In genomic region chr12:108591267-108591980, GRCh38 we compare ENCODE assay signal across 36 cellular contexts. TPM values are rescaled to one million over a fixed set of nuclear protein-coding genes. Genes with fewer than 3 reads are reported as not detected.
"Had no signal": no experiment of that assay in that cellular context is flagged by ENCODE, and none has a peak within 500 bp of the region (broad histone marks: within the 10 kb centered on the region; RNA-seq: fewer than 3 reads in every experiment).

No MANE protein-coding gene starts in this region.

- H3K27ac ChIP-seq: brain microvascular endothelial cell, coronary artery, dorsolateral prefrontal cortex, gastrocnemius medialis, left ventricle myocardium inferior, neutrophil, ovary, prostate gland, sigmoid colon, upper lobe of left lung, vagina, WERI-Rb-1 had no signal

- H3K36me3 Mint-ChIP-seq: activated CD4-positive, alpha-beta memory T cell treated with anti-CD3 and anti-CD28 coated beads for 36 hours; activated naive CD8-positive, alpha-beta T cell treated with anti-CD3 and anti-CD28 coated beads, Interleukin-2, amount 10 ng/mL, durations not matched to agents 7 days and 5 days had no signal

- H3K4me3 Mint-ChIP-seq: activated CD4-positive, alpha-beta memory T cell treated with anti-CD3 and anti-CD28 coated beads for 36 hours; activated naive CD4-positive, alpha-beta T cell treated with anti-CD3 and anti-CD28 coated beads for 36 hours; activated naive CD8-positive, alpha-beta T cell treated with anti-CD3 and anti-CD28 coated beads, Interleukin-2, amount 10 ng/mL, durations not matched to agents 7 days and 5 days; activated T-helper 1 cell treated with anti-CD3 and anti-CD28 coated beads, Interleukin-12 subunit alpha, Interleukin-12 subunit beta, Interleukin-2, Interleukin-4 antibody, amounts not matched to agents 30 ng/mL and 10 ng/mL and 1 ng/mL, durations not matched to agents 14 hours and 24 hours and 36 hours; stimulated activated naive CD8-positive, alpha-beta T cell treated with anti-CD3 and anti-CD28 coated beads, Interleukin-15, Interleukin-2, amounts not matched to agents 100 ng/mL and 50 ng/mL, for 24 hours; T-helper 17 cell had no signal

- ATAC-seq: activated CD4-positive, CD25-positive, alpha-beta regulatory T cell treated with anti-CD3 and anti-CD28 coated beads, Interleukin-2, amount 50 U/mL, for 24 hours; gastrocnemius medialis; T-helper 17 cell had no signal

- H3K4me1 Mint-ChIP-seq: activated naive CD8-positive, alpha-beta T cell treated with anti-CD3 and anti-CD28 coated beads, Interleukin-2, amount 10 ng/mL, durations not matched to agents 7 days and 5 days had no signal

- H3K27me3 ChIP-seq: brain microvascular endothelial cell, dorsolateral prefrontal cortex, gastrocnemius medialis, neutrophil, ovary, sigmoid colon, upper lobe of left lung, vagina had no signal

- H3K27me3 Mint-ChIP-seq: stimulated activated naive CD8-positive, alpha-beta T cell treated with anti-CD3 and anti-CD28 coated beads, Interleukin-15, Interleukin-2, amounts not matched to agents 100 ng/mL and 50 ng/mL, for 24 hours; T-helper 17 cell had no signal

- H3K36me3 ChIP-seq: brain microvascular endothelial cell, gastrocnemius medialis, left ventricle myocardium inferior, neutrophil, ovary, prostate gland, sigmoid colon, upper lobe of left lung, vagina, WERI-Rb-1 had no signal

- H3K4me1 ChIP-seq: gastrocnemius medialis, prostate gland, sigmoid colon, upper lobe of left lung had no signal

- H3K9me3 ChIP-seq: gastrocnemius medialis, left ventricle myocardium inferior, neutrophil, ovary, prostate gland, sigmoid colon, upper lobe of left lung, vagina had no signal

- FAIRE-seq: astrocyte, islet of Langerhans, small intestine had no signal

- DNase-seq: activated CD4-positive, alpha-beta memory T cell treated with anti-CD3 and anti-CD28 coated beads for 36 hours; activated CD4-positive, alpha-beta T cell treated with anti-CD3 and anti-CD28 coated beads for 48 hours; activated CD8-positive, alpha-beta memory T cell treated with anti-CD3 and anti-CD28 coated beads, Interleukin-2, amount 50 U/mL, for 4 hours; activated effector memory CD4-positive, alpha-beta T cell treated with anti-CD3 and anti-CD28 coated beads, Interleukin-2, amount 50 U/mL, for 16 hours; activated naive CD4-positive, alpha-beta T cell treated with anti-CD3 and anti-CD28 coated beads for 36 hours; activated naive CD8-positive, alpha-beta T cell treated with anti-CD3 and anti-CD28 coated beads, Interleukin-2, amount 10 ng/mL, durations not matched to agents 7 days and 5 days; activated T-cell treated with anti-CD3 and anti-CD28 coated beads, Interleukin-2, amount 50 U/mL, for 1 hour; amniotic stem cell; brain microvascular endothelial cell; dorsolateral prefrontal cortex; effector memory CD4-positive, alpha-beta T cell; gastrocnemius medialis; glutamatergic neuron; left ventricle myocardium inferior; retina; sigmoid colon; small intestine; stimulated activated CD4-positive, alpha-beta T cell treated with anti-CD3 and anti-CD28 coated beads, Interleukin-15, amount 100 ng/mL, for 24 hours; stimulated activated CD4-positive, alpha-beta T cell treated with anti-CD3 and anti-CD28 coated beads, Interleukin-2, amount 100 ng/mL, for 24 hours; substantia nigra; T-helper 17 cell; T1000; WERI-Rb-1 had no signal

- H3K27ac Mint-ChIP-seq: activated CD4-positive, alpha-beta memory T cell treated with anti-CD3 and anti-CD28 coated beads for 36 hours; activated naive CD4-positive, alpha-beta T cell treated with anti-CD3 and anti-CD28 coated beads for 36 hours; activated naive CD8-positive, alpha-beta T cell treated with anti-CD3 and anti-CD28 coated beads, Interleukin-2, amount 10 ng/mL, durations not matched to agents 7 days and 5 days; activated T-helper 1 cell treated with anti-CD3 and anti-CD28 coated beads, Interleukin-12 subunit alpha, Interleukin-12 subunit beta, Interleukin-2, Interleukin-4 antibody, amounts not matched to agents 30 ng/mL and 10 ng/mL and 1 ng/mL, durations not matched to agents 14 hours and 24 hours and 36 hours; stimulated activated naive CD8-positive, alpha-beta T cell treated with anti-CD3 and anti-CD28 coated beads, Interleukin-15, Interleukin-2, amounts not matched to agents 100 ng/mL and 50 ng/mL, for 24 hours; T-helper 17 cell had no signal

- H3K9me3 Mint-ChIP-seq: activated CD4-positive, alpha-beta memory T cell treated with anti-CD3 and anti-CD28 coated beads for 36 hours; activated naive CD4-positive, alpha-beta T cell treated with anti-CD3 and anti-CD28 coated beads for 36 hours; activated naive CD8-positive, alpha-beta T cell treated with anti-CD3 and anti-CD28 coated beads, Interleukin-2, amount 10 ng/mL, durations not matched to agents 7 days and 5 days; activated T-helper 1 cell treated with anti-CD3 and anti-CD28 coated beads, Interleukin-12 subunit alpha, Interleukin-12 subunit beta, Interleukin-2, Interleukin-4 antibody, amounts not matched to agents 30 ng/mL and 10 ng/mL and 1 ng/mL, durations not matched to agents 14 hours and 24 hours and 36 hours; stimulated activated naive CD8-positive, alpha-beta T cell treated with anti-CD3 and anti-CD28 coated beads, Interleukin-15, Interleukin-2, amounts not matched to agents 100 ng/mL and 50 ng/mL, for 24 hours had no signal

- H3K4me3 ChIP-seq: coronary artery, dorsolateral prefrontal cortex, gastrocnemius medialis, left ventricle myocardium inferior, lung, ovary, prostate gland, sigmoid colon, upper lobe of left lung, vagina had no signal

RNA-seq across cellular contexts. Expression of gene TMEM119, which starts 6.5 kb away (rescaled TPM):
- total RNA-seq: activated CD8-positive, alpha-beta memory T cell treated with anti-CD3 and anti-CD28 coated beads for 36 hours; activated naive CD4-positive, alpha-beta T cell treated with anti-CD3 and anti-CD28 coated beads for 36 hours; activated T-helper 1 cell treated with anti-CD3 and anti-CD28 coated beads, Interleukin-12 subunit alpha, Interleukin-12 subunit beta, Interleukin-2, Interleukin-4 antibody, amounts not matched to agents 30 ng/mL and 10 ng/mL and 1 ng/mL, durations not matched to agents 14 hours and 24 hours and 36 hours had no signal
